ENCODE assay signal across 12 cellular contexts in genomic region chr7:102836206-102836938, GRCh38.
DNase-seq lines count a peak whose midpoint lies in the region; ATAC-seq, FAIRE-seq and TF ChIP-seq lines count a peak whose summit lies in the region.
"Had no signal": no experiment of that assay in that cellular context is flagged by ENCODE, and none has a peak within 500 bp of the region (broad histone marks: within the 10 kb centered on the region; RNA-seq: fewer than 3 reads in every experiment).

No MANE protein-coding gene starts in this region.

- H3K4me3 ChIP-seq in pancreas: no peak overlapping the region

- TF ChIP-seq CTCF in pancreas (IDR thresholded peaks at IDR 0.05): no peak

- in situ Hi-C loops in Caki2 (cut with HindIII; ENCODE audit: low pct_unique_long_range_greater_than_20kb, low sequenced_read_pairs): no loop called here
- in situ Hi-C loops in KBM-7 (cut with MboI; ENCODE audit: low pct_unique_long_range_greater_than_20kb, low sequenced_read_pairs): no loop called here

- H3K9me3 ChIP-seq in pancreas: no peaks in the 10 kb centered on the region

- H3K4me1 ChIP-seq in pancreas: peaks cover 0 to 5% (median 0%) of the 10 kb centered on the region in 3 donors

- FAIRE-seq in pancreas (lab: Jason Lieb, UNC): no peak
- FAIRE-seq: TTC549 had no signal

- intact Hi-C loops in pancreas (cut with DNase I): no loop called here

- DNase-seq in Caki2 (ENCODE audit: low read depth) (peak; percentile 42), NCI-H460 (ENCODE audit: extremely low read depth, low read depth) (peak; percentile 22), pancreas (no peak), KG1 (lab: John Stamatoyannopoulos, UW) (no peak), hippocampal formation (lab: John Stamatoyannopoulos, UW) (no peak), KBM-7 (no peak)
- DNase-seq: activated T-cell treated with anti-CD3 and anti-CD28 coated beads, Interleukin-2, amount 50 U/mL, for 48 hours; DMS53; NCI-H526 had no signal

- H3K27me3 ChIP-seq in pancreas: no peaks in the 10 kb centered on the region

- 65 to 68% methylated on average over 6 of the region's 6 CpGs for WGBS in pancreas, 2 donors

- no peaks in the 10 kb centered on the region for H3K36me3 ChIP-seq in pancreas

- H3K27ac ChIP-seq in pancreas: peak overlapping the region in 2 of 4 donors; percentile 17 to 31

- ATAC-seq in esophagus mucosa: peak; percentile 79
- ATAC-seq in pancreas: peak in 3 of 4 donors; percentile 27 to 73 (median 55)
- ATAC-seq in HG02798 (IDR thresholded peaks at IDR 0.05; ENCODE audit: poor library complexity, unreplicated experiment): no peak

Comparison
In these comparisons a context has a peak if more than half of its experiments do, and no peak if none do; other contexts are left out.
1. DNase-seq: peak in Caki2 (single experiment) and NCI-H460 (single experiment); none in pancreas (0 of 6), KG1 (single experiment), hippocampal formation (0 of 2) and KBM-7 (single experiment).